Comparison of ENCODE assay signal across 29 cellular contexts in the genomic region with DNA sequence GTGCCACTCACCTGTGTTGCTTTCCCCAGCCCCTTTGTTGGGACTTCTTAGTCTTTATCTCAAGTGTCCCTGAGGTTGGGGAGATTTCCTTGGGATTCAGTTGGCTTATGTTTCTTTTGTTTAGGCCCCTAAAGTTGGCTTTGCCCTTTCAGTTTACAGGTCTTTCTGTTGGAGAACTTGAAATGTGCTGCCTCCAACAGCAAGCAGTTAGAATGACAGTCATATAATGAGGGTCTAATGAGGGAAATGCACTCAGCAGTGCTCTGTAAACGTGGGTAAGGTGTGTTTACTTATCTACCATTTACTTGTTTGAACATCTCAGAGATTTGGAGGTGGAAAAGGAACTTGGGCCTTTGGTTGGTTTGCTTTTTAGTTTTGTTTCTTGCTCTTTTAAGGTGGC.
DNase-seq lines count a peak whose midpoint lies in the region; ATAC-seq, FAIRE-seq and TF ChIP-seq lines count a peak whose summit lies in the region.
"Had no signal": no experiment of that assay in that cellular context is flagged by ENCODE, and none has a peak within 500 bp of the region (broad histone marks: within the 10 kb centered on the region; RNA-seq: fewer than 3 reads in every experiment).

No MANE protein-coding gene starts in this region.

- no peak overlapping the region for H3K14ac ChIP-seq in H1 (ENCODE audit: insufficient read length)

- H3K4me2 ChIP-seq in GM23338 (no peak overlapping the region), Loucy (ENCODE audit: low read depth, low read length, poor library complexity, severe bottlenecking) (no peak overlapping the region), H1 (ENCODE audit: insufficient read depth in 1 of 2, low read depth in 2 of 2, low read length in 2 of 2) (no peak overlapping the region), mesendoderm (ENCODE audit: low read length) (no peak overlapping the region)

- H3K27ac Mint-ChIP-seq in GM23338: no peak overlapping the region
- H3K27ac Mint-ChIP-seq: activated naive CD8-positive, alpha-beta T cell treated with anti-CD3 and anti-CD28 coated beads, Interleukin-2, amount 10 ng/mL, durations not matched to agents 7 days and 5 days; natural killer cell treated with Interleukin-12 subunit alpha and Interleukin-12 subunit beta and Interleukin-15 and Interleukin-18, amount 100 ng/mL, for 72 hours; T-helper 17 cell had no signal

- H3K9me3 Mint-ChIP-seq in GM23338: peaks cover 11% of the 10 kb centered on the region; the same call in 2 of the 3 replicates
- H3K9me3 Mint-ChIP-seq: activated naive CD8-positive, alpha-beta T cell treated with anti-CD3 and anti-CD28 coated beads, Interleukin-2, amount 10 ng/mL, durations not matched to agents 7 days and 5 days; natural killer cell treated with Interleukin-12 subunit alpha and Interleukin-12 subunit beta and Interleukin-15 and Interleukin-18, amount 100 ng/mL, for 72 hours had no signal

- no peak overlapping the region; the same call in 1 of the 2 replicates for H2BK5ac ChIP-seq in H1 (ENCODE audit: low read depth, low read length)
- H2BK5ac ChIP-seq in mesendoderm (ENCODE audit: low read length): no peak overlapping the region

- peak; percentile 69 for FAIRE-seq in H1 (lab: Jason Lieb, UNC)
- FAIRE-seq: astrocyte, GM18507 had no signal

- H3K23me2 ChIP-seq in H1 (ENCODE audit: low read depth, low read length): no peaks in the 10 kb centered on the region

- no peak overlapping the region for H3K23ac ChIP-seq in H1 (ENCODE audit: insufficient read length)
- no peak overlapping the region for H3K23ac ChIP-seq in mesendoderm (ENCODE audit: low read length)

- no peaks in the 10 kb centered on the region for H3K79me2 ChIP-seq in GM23338 (replicated peaks; ENCODE audit: insufficient read depth)
- H3K79me2 ChIP-seq in Loucy (ENCODE audit: insufficient read depth, low read length): no peaks in the 10 kb centered on the region
- no peaks in the 10 kb centered on the region for H3K79me2 ChIP-seq in H1 (ENCODE audit: control insufficient read depth in 1 of 2, insufficient read depth in 2 of 2, low read length in 2 of 2)
- no peaks in the 10 kb centered on the region for H3K79me2 ChIP-seq in mesendoderm (ENCODE audit: control insufficient read depth, insufficient read depth, low read length)

- no peak overlapping the region for H3K56ac ChIP-seq in H1 (replicated peaks; ENCODE audit: insufficient read length, low read depth, low read length)
- no peak overlapping the region for H3K56ac ChIP-seq in mesendoderm (ENCODE audit: low read length)

- H2BK120ac ChIP-seq in H1 (replicated peaks; ENCODE audit: low read depth, low read length): no peak overlapping the region
- no peak overlapping the region for H2BK120ac ChIP-seq in mesendoderm (ENCODE audit: low read depth, low read length)

- CTCF ChIA-PET in H1 (lab: Charles Lee; ENCODE audit: partially characterized antibody): interaction anchor here (0.9 to 3.0 kb wide), 7 partner anchors 9 to 450 kb away, joined by 3 to 11 read pairs (median 4); no protein-coding TSS in a partner anchor

- H4K5ac ChIP-seq in H1 (ENCODE audit: insufficient read length, low read depth, low read length): no peak overlapping the region
- H4K5ac ChIP-seq in mesendoderm (ENCODE audit: low read length): no peak overlapping the region

- H3K18ac ChIP-seq in H1 (ENCODE audit: extremely low read depth, low read length) (no peak overlapping the region), mesendoderm (ENCODE audit: low read length) (no peak overlapping the region)

- H2AFZ ChIP-seq in GM23338 (no peak overlapping the region), Loucy (ENCODE audit: low read length) (no peak overlapping the region), H1 (ENCODE audit: low read length) (no peak overlapping the region)

- no peaks in the 10 kb centered on the region for H3K9me3 ChIP-seq in Loucy (ENCODE audit: insufficient read depth, low read depth, low read length)
- no peaks in the 10 kb centered on the region for H3K9me3 ChIP-seq in H1 (ENCODE audit: insufficient read depth in 2 of 2, low read depth in 1 of 2, low read length in 1 of 2)
- H3K9me3 ChIP-seq: gastroesophageal sphincter, ovary, right atrium auricular region had no signal

- TF ChIP-seq CTCF in GM23338 (conservative IDR thresholded peaks at IDR 0.05; ENCODE audit: low read depth in 2 of 2): peak; percentile 39 to 58
- TF ChIP-seq CTCF in Loucy (conservative IDR thresholded peaks at IDR 0.05; ENCODE audit: low read length): peak; percentile 30
- peak in 2 of 3 experiments; percentile 26 to 48; a peak in 1 of 4 replicates for TF ChIP-seq CTCF in H1 (IDR thresholded peaks at IDR 0.05; ENCODE audit: control extremely low read depth in 1 of 3, insufficient read depth in 1 of 3, low read depth in 1 of 3, low read length in 3 of 3)

- DNase-seq in GM23338 (ENCODE audit: low spot score): peak; percentile 56
- peak in 1 of 2 experiments; percentile 38 for DNase-seq in H1 (ENCODE audit: low read depth in 1 of 2, low spot score in 2 of 2)
- DNase-seq in mesendoderm: peak; percentile 45
- no peak for DNase-seq in sciatic nerve (ENCODE audit: low spot score)
- DNase-seq in HUDEP-2 (lab: John Stamatoyannopoulos, UW; ENCODE audit: unreplicated experiment in 76 of 76): no peak
- DNase-seq: activated effector memory CD4-positive, alpha-beta T cell treated with anti-CD3 and anti-CD28 coated beads, Interleukin-2, amount 50 U/mL, for 16 hours; activated naive CD8-positive, alpha-beta T cell treated with anti-CD3 and anti-CD28 coated beads, Interleukin-2, amount 10 ng/mL, durations not matched to agents 7 days and 5 days; cortex of kidney; GDM1; hippocampal formation; IMR-90; left ventricle myocardium superior; NCI-H2029 treated with DMSO at 0.1 percent for 48 hours; NCI-H2227 treated with DMSO at 0.1 percent for 48 hours; NCI-H748 treated with DMSO at 0.1 percent for 48 hours; ovary; stimulated activated CD4-positive, alpha-beta T cell treated with anti-CD3 and anti-CD28 coated beads, Interleukin-2, amount 100 ng/mL, for 48 hours; T-helper 17 cell; trophoblast cell had no signal

- no peak overlapping the region for H3K4me3 Mint-ChIP-seq in GM23338
- H3K4me3 Mint-ChIP-seq: activated naive CD8-positive, alpha-beta T cell treated with anti-CD3 and anti-CD28 coated beads, Interleukin-2, amount 10 ng/mL, durations not matched to agents 7 days and 5 days; natural killer cell treated with Interleukin-12 subunit alpha and Interleukin-12 subunit beta and Interleukin-15 and Interleukin-18, amount 100 ng/mL, for 72 hours; T-helper 17 cell had no signal

- no peak for TF ChIP-seq POLR2A in H1 (IDR thresholded peaks at IDR 0.05; ENCODE audit: control extremely low read depth in 1 of 2, low read depth in 2 of 2, low read length in 2 of 2)

- ATAC-seq in GM23338: peak; percentile 71
- ATAC-seq in GM18517 (IDR thresholded peaks at IDR 0.05; ENCODE audit: unreplicated experiment): no peak
- ATAC-seq in GM19023 (IDR thresholded peaks at IDR 0.05; ENCODE audit: unreplicated experiment): no peak
- ATAC-seq in sciatic nerve: no peak
- ATAC-seq: gastroesophageal sphincter; left ventricle myocardium superior; natural killer cell treated with Interleukin-12 subunit alpha and Interleukin-12 subunit beta and Interleukin-15 and Interleukin-18, amount 100 ng/mL, for 72 hours; T-helper 17 cell had no signal

- H3K27ac ChIP-seq in GM23338 (ENCODE audit: low read depth): no peak overlapping the region
- no peak overlapping the region for H3K27ac ChIP-seq in H1 (ENCODE audit: low read depth, low read length)
- no peak overlapping the region for H3K27ac ChIP-seq in mesendoderm (ENCODE audit: low read depth, low read length)
- H3K27ac ChIP-seq: gastroesophageal sphincter, HL-60, ovary, right atrium auricular region, SK-N-MC had no signal

- H4K91ac ChIP-seq in H1 (replicated peaks; ENCODE audit: insufficient read length, low read length): no peak overlapping the region

- H3K27me3 ChIP-seq in GM23338 (ENCODE audit: insufficient read depth): no peaks in the 10 kb centered on the region
- H3K27me3 ChIP-seq in Loucy (ENCODE audit: insufficient read depth, low read length, poor library complexity, severe bottlenecking): no peaks in the 10 kb centered on the region
- no peaks in the 10 kb centered on the region for H3K27me3 ChIP-seq in H1 (replicated peaks in 1 of 4; ENCODE audit: control insufficient read depth in 3 of 4, extremely low read depth in 1 of 4, insufficient read depth in 3 of 4, low read length in 3 of 4)
- H3K27me3 ChIP-seq in mesendoderm (ENCODE audit: insufficient read depth, low read length, poor library complexity): no peaks in the 10 kb centered on the region
- H3K27me3 ChIP-seq: gastroesophageal sphincter, ovary, right atrium auricular region had no signal

- H4K8ac ChIP-seq in H1 (ENCODE audit: extremely low read depth, insufficient read depth, low read length): no peak overlapping the region
- H4K8ac ChIP-seq in mesendoderm (ENCODE audit: low read depth, low read length): no peak overlapping the region

- H3K4ac ChIP-seq in H1 (replicated peaks; ENCODE audit: insufficient read length, low read depth, low read length) (peak overlapping the region; percentile 44), mesendoderm (ENCODE audit: low read depth, low read length) (no peak overlapping the region)

- TF ChIP-seq RAD21 in H1 (IDR thresholded peaks at IDR 0.05 in 1 of 2, conservative IDR thresholded peaks at IDR 0.05 in 1 of 2; ENCODE audit: low read depth in 2 of 2, low read length in 2 of 2): peak; percentile 39 to 57; a peak in 3 of 4 replicates

- H4K20me1 ChIP-seq in GM23338 (replicated peaks; ENCODE audit: insufficient read depth) (no peaks in the 10 kb centered on the region), Loucy (ENCODE audit: insufficient read depth, low read length, poor library complexity, severe bottlenecking) (no peaks in the 10 kb centered on the region), H1 (replicated peaks in 1 of 2; ENCODE audit: control insufficient read depth in 1 of 2, insufficient read depth in 2 of 2, low read length in 2 of 2) (no peaks in the 10 kb centered on the region)

- intact Hi-C loops in sciatic nerve (cut with DNase I): no loop called here

- H3K36me3 ChIP-seq in GM23338 (ENCODE audit: insufficient read depth): no peaks in the 10 kb centered on the region
- no peaks in the 10 kb centered on the region for H3K36me3 ChIP-seq in Loucy (ENCODE audit: insufficient read depth, low read length)
- H3K36me3 ChIP-seq in H1 (ENCODE audit: control insufficient read depth in 2 of 4, insufficient read depth in 4 of 4, low read length in 3 of 4): no peaks in the 10 kb centered on the region
- no peaks in the 10 kb centered on the region for H3K36me3 ChIP-seq in mesendoderm (ENCODE audit: control insufficient read depth, insufficient read depth, low read length)
- H3K36me3 ChIP-seq: gastroesophageal sphincter, ovary, right atrium auricular region had no signal

- POLR2A ChIA-PET in H1 (lab: Charles Lee; ENCODE audit: partially characterized antibody): no interaction called here

- H3K4me1 Mint-ChIP-seq in GM23338: peaks cover 36% of the 10 kb centered on the region
- H3K4me1 Mint-ChIP-seq: activated naive CD8-positive, alpha-beta T cell treated with anti-CD3 and anti-CD28 coated beads, Interleukin-2, amount 10 ng/mL, durations not matched to agents 7 days and 5 days; T-helper 17 cell had no signal

- H2AK5ac ChIP-seq in H1 (ENCODE audit: low read depth, low read length) (no peak overlapping the region), mesendoderm (ENCODE audit: low read length) (no peak overlapping the region)

- H3K79me1 ChIP-seq in H1 (ENCODE audit: low read depth, low read length) (no peaks in the 10 kb centered on the region), mesendoderm (ENCODE audit: low read length) (no peaks in the 10 kb centered on the region)

- H3K4me1 ChIP-seq in GM23338 (ENCODE audit: insufficient read depth) (peaks cover 30% of the 10 kb centered on the region), Loucy (ENCODE audit: insufficient read depth, low read length, poor library complexity, severe bottlenecking) (no peaks in the 10 kb centered on the region), H1 (replicated peaks in 1 of 4; ENCODE audit: control insufficient read depth in 3 of 4, insufficient read depth in 4 of 4, low read length in 3 of 4) (peaks cover 0 to 7% (median 6%) of the 10 kb centered on the region in 4 experiments; a peak in 4 of 7 replicates), mesendoderm (ENCODE audit: control insufficient read depth, low read depth, low read length) (no peaks in the 10 kb centered on the region)
- H3K4me1 ChIP-seq: gastroesophageal sphincter, right atrium auricular region had no signal

- no peak overlapping the region for H3K9ac ChIP-seq in Loucy (ENCODE audit: low read depth, low read length, poor library complexity, severe bottlenecking)
- H3K9ac ChIP-seq in H1 (replicated peaks in 1 of 4; ENCODE audit: extremely low read depth in 1 of 4, low read depth in 3 of 4, low read length in 3 of 4): no peak overlapping the region
- H3K9ac ChIP-seq in mesendoderm (ENCODE audit: low read length): no peak overlapping the region

- H3K36me3 Mint-ChIP-seq in GM23338 (ENCODE audit: low read depth): peaks cover 6% of the 10 kb centered on the region
- H3K36me3 Mint-ChIP-seq: activated naive CD8-positive, alpha-beta T cell treated with anti-CD3 and anti-CD28 coated beads, Interleukin-2, amount 10 ng/mL, durations not matched to agents 7 days and 5 days; natural killer cell treated with Interleukin-12 subunit alpha and Interleukin-12 subunit beta and Interleukin-15 and Interleukin-18, amount 100 ng/mL, for 72 hours had no signal

- WGBS in H1 (ENCODE audit: extremely low coverage in 1 of 2, insufficient coverage in 1 of 2, insufficient read length in 1 of 2, insufficient replicate concordance in 2 of 2, low coverage in 1 of 2, low lambda C conversion rate in 2 of 2, missing lambda C conversion rate in 1 of 2), 2 experiments: 52% methylated on average over 1 of the region's 1 CpG; no CpG with 5 or more reads in 1 of the 2 experiments
- WGBS in mesendoderm (ENCODE audit: extremely low coverage, insufficient coverage, low lambda C conversion rate): no CpG with 5 or more reads among the region's 1 CpG

- H3K4me3 ChIP-seq in GM23338 (no peak overlapping the region), Loucy (ENCODE audit: low read length, poor library complexity, severe bottlenecking) (no peak overlapping the region), H1 (ENCODE audit: extremely low read depth in 1 of 4, insufficient read depth in 2 of 4, low read depth in 3 of 4, low read length in 4 of 4) (no peak overlapping the region), mesendoderm (ENCODE audit: low read length) (no peak overlapping the region)
- H3K4me3 ChIP-seq: gastroesophageal sphincter, ovary, right atrium auricular region, SK-N-MC had no signal

- H2BK20ac ChIP-seq in H1 (ENCODE audit: low read length): no peak overlapping the region

- H3K9me2 ChIP-seq in GM23338 (ENCODE audit: insufficient read depth) (no peaks in the 10 kb centered on the region), Loucy (replicated peaks; ENCODE audit: low read depth, low read length) (no peaks in the 10 kb centered on the region)

- H3K27me3 Mint-ChIP-seq in GM23338 (ENCODE audit: insufficient read depth, low read depth, poor library complexity): peaks cover 6% of the 10 kb centered on the region

- H2BK15ac ChIP-seq in H1 (ENCODE audit: low read length): no peak overlapping the region
- no peak overlapping the region for H2BK15ac ChIP-seq in mesendoderm (replicated peaks; ENCODE audit: low read depth)

- TF ChIP-seq EP300 in H1 (IDR thresholded peaks at IDR 0.05; ENCODE audit: borderline replicate concordance in 1 of 2, low read depth in 2 of 2, low read length in 2 of 2): no peak

- no peak overlapping the region for H2BK12ac ChIP-seq in H1 (ENCODE audit: low read depth, low read length)

- no peaks in the 10 kb centered on the region for H3F3A ChIP-seq in GM23338 (replicated peaks; ENCODE audit: low read depth)
- no peaks in the 10 kb centered on the region for H3F3A ChIP-seq in Loucy (ENCODE audit: low read depth)

Comparison
In these comparisons a context has a peak if more than half of its experiments do, and no peak if none do; other contexts are left out.
1. DNase-seq: peak in GM23338 (single experiment) and mesendoderm (single experiment); none in sciatic nerve (single experiment) and HUDEP-2 (0 of 76).
2. Peak in every context shown above with its lines, with median percentiles within 50 percentile points of each other: CTCF ChIP-seq.